ENCODE assay signal across 11 cellular contexts in genomic region chr9:19465571-19466267, GRCh38. TPM values are rescaled to one million over a fixed set of nuclear protein-coding genes. Genes with fewer than 3 reads are reported as not detected.
A peak's percentile ranks its signal among the peaks of the same experiment; 100 is the strongest.
DNase-seq lines count a peak whose midpoint lies in the region; ATAC-seq and TF ChIP-seq lines count a peak whose summit lies in the region.
"Had no signal": no experiment of that assay in that cellular context is flagged by ENCODE, and none has a peak within 500 bp of the region (broad histone marks: within the 10 kb centered on the region; RNA-seq: fewer than 3 reads in every experiment).

No MANE protein-coding gene starts in this region.

- H3K36me3 ChIP-seq in neuron (ENCODE audit: insufficient read depth, low read length): no peaks in the 10 kb centered on the region
- H3K36me3 ChIP-seq: vagina had no signal

- H3T11ph ChIP-seq in H9 (ENCODE audit: low read length): no peak overlapping the region

- H3K27ac Mint-ChIP-seq in T-helper 1 cell treated with Interleukin-12 subunit alpha and Interleukin-12 subunit beta and Interleukin-4 antibody, amounts not matched to agents 30 μg/mL and 1 μg/mL, for 36 hours: no peak overlapping the region
- H3K27ac Mint-ChIP-seq in H9: no peak overlapping the region

- TF ChIP-seq CTCF in H9 (conservative IDR thresholded peaks at IDR 0.05): no peak

- WGBS in H9 (ENCODE audit: extremely low coverage, insufficient read length, low lambda C conversion rate): no CpG with 5 or more reads among the region's 13 CpGs

- H4K8ac ChIP-seq in H9 (replicated peaks; ENCODE audit: insufficient read length, low read depth, low read length): peak overlapping the region; percentile 80

- no peak overlapping the region for H2AK5ac ChIP-seq in H9 (ENCODE audit: insufficient read length, low read length)

- H3K27ac ChIP-seq in H9 (ENCODE audit: insufficient read length, low read depth, low read length) (no peak overlapping the region), caudate nucleus (ENCODE audit: low read depth, low read length) (peak overlapping the region; percentile 60)
- H3K27ac ChIP-seq: SK-N-MC had no signal

- H3K56ac ChIP-seq in H9 (ENCODE audit: insufficient read length, low read depth, low read length): no peak overlapping the region

- H3K4me2 ChIP-seq in H9 (ENCODE audit: insufficient read depth, insufficient read length, low read length): no peak overlapping the region

- H2BK120ac ChIP-seq in H9 (ENCODE audit: low read depth, low read length, poor library complexity, severe bottlenecking): no peak overlapping the region

- H2BK12ac ChIP-seq in H9 (ENCODE audit: insufficient read length, low read depth, low read length): no peak overlapping the region

- peaks cover 4% of the 10 kb centered on the region for H3K27me3 Mint-ChIP-seq in T-helper 1 cell treated with Interleukin-12 subunit alpha and Interleukin-12 subunit beta and Interleukin-4 antibody, amounts not matched to agents 30 μg/mL and 1 μg/mL, for 36 hours (ENCODE audit: low read depth)
- peaks cover 6% of the 10 kb centered on the region for H3K27me3 Mint-ChIP-seq in H9 (ENCODE audit: low read depth)

- no peak overlapping the region for H3K9ac ChIP-seq in H9 (ENCODE audit: extremely low read depth, insufficient read length, low read length)

- H3K23ac ChIP-seq in H9 (ENCODE audit: insufficient read length, low read depth, low read length): no peak overlapping the region

- H2BK15ac ChIP-seq in H9 (ENCODE audit: low read depth, low read length): no peak overlapping the region; the same call in 1 of the 2 replicates

- no peaks in the 10 kb centered on the region for H3K9me3 Mint-ChIP-seq in T-helper 1 cell treated with Interleukin-12 subunit alpha and Interleukin-12 subunit beta and Interleukin-4 antibody, amounts not matched to agents 30 μg/mL and 1 μg/mL, for 36 hours
- H3K9me3 Mint-ChIP-seq in H9: peaks cover 6% of the 10 kb centered on the region in 2 experiments; a peak in 4 of 5 replicates

- H4K91ac ChIP-seq in H9 (ENCODE audit: insufficient read length, low read depth, low read length): no peak overlapping the region

- no peak overlapping the region for H4K5ac ChIP-seq in H9 (ENCODE audit: insufficient read length, low read depth, low read length)

- H3K18ac ChIP-seq in H9 (ENCODE audit: insufficient read length, low read depth, low read length): no peak overlapping the region

- H3K4me3 ChIP-seq in neuron (ENCODE audit: low read length): no peak overlapping the region
- H3K4me3 ChIP-seq: lung, SK-N-MC had no signal

- H3K4me1 ChIP-seq in H9 (ENCODE audit: insufficient read depth, low read length) (no peaks in the 10 kb centered on the region; the same call in 1 of the 2 replicates), neuron (ENCODE audit: insufficient read depth, low read length) (no peaks in the 10 kb centered on the region)

- no peaks in the 10 kb centered on the region for H4K20me1 ChIP-seq in H9 (ENCODE audit: control insufficient read depth, insufficient read depth, insufficient read length)

- no peak for DNase-seq in T-helper 1 cell
- no peak for DNase-seq in H9
- no peak for DNase-seq in caudate nucleus (lab: John Stamatoyannopoulos, UW)
- no peak for DNase-seq in NCI-H774 (lab: John Stamatoyannopoulos, UW)
- DNase-seq in T-helper 9 cell: no peak

- H3K36me3 Mint-ChIP-seq in T-helper 1 cell treated with Interleukin-12 subunit alpha and Interleukin-12 subunit beta and Interleukin-4 antibody, amounts not matched to agents 30 μg/mL and 1 μg/mL, for 36 hours (ENCODE audit: low read depth): no peaks in the 10 kb centered on the region
- H3K36me3 Mint-ChIP-seq in H9 (ENCODE audit: insufficient read depth in 1 of 3, low read depth in 3 of 3): peaks cover 0 to 4% (median 0%) of the 10 kb centered on the region in 3 experiments; a peak in 2 of 7 replicates

- H3K14ac ChIP-seq in H9 (ENCODE audit: insufficient read depth, low read length): no peak overlapping the region

- H2BK5ac ChIP-seq in H9 (ENCODE audit: insufficient read length, low read length): no peak overlapping the region

- peaks cover 3% of the 10 kb centered on the region for H3K23me2 ChIP-seq in H9 (ENCODE audit: insufficient read length, low read depth, low read length, poor library complexity, severe bottlenecking)

- H2BK20ac ChIP-seq in H9 (ENCODE audit: low read depth, low read length, poor library complexity, severe bottlenecking): no peak overlapping the region

- peak overlapping the region; percentile 87 for H3K4me3 Mint-ChIP-seq in T-helper 1 cell treated with Interleukin-12 subunit alpha and Interleukin-12 subunit beta and Interleukin-4 antibody, amounts not matched to agents 30 μg/mL and 1 μg/mL, for 36 hours
- H3K4me3 Mint-ChIP-seq in H9: peak overlapping the region in 1 of 2 experiments; percentile 83; a peak in 1 of 5 replicates

- H3K4me1 Mint-ChIP-seq in T-helper 1 cell treated with Interleukin-12 subunit alpha and Interleukin-12 subunit beta and Interleukin-4 antibody, amounts not matched to agents 30 μg/mL and 1 μg/mL, for 36 hours (ENCODE audit: low read depth): peaks cover 12% of the 10 kb centered on the region
- peaks cover 9% of the 10 kb centered on the region in 2 experiments for H3K4me1 Mint-ChIP-seq in H9

- H3K27me3 ChIP-seq in H9 (ENCODE audit: insufficient read depth, low read length): no peaks in the 10 kb centered on the region
- H3K27me3 ChIP-seq in neuron (ENCODE audit: insufficient read depth, low read length): peaks cover 11% of the 10 kb centered on the region
- H3K27me3 ChIP-seq: vagina had no signal

- H3K79me1 ChIP-seq in H9 (ENCODE audit: insufficient read depth, low read depth, low read length, poor library complexity, severe bottlenecking): no peaks in the 10 kb centered on the region

- no peak for ATAC-seq in GM18909 (IDR thresholded peaks at IDR 0.05; ENCODE audit: poor library complexity, unreplicated experiment)

- H2AFZ ChIP-seq in H9 (ENCODE audit: low read length) (no peak overlapping the region), neuron (ENCODE audit: low read depth, low read length) (peak overlapping the region; percentile 5)

- no peaks in the 10 kb centered on the region for H3K9me3 ChIP-seq in H9 (ENCODE audit: control insufficient read depth, low read depth, low read length)
- H3K9me3 ChIP-seq in neuron (ENCODE audit: low read length): no peaks in the 10 kb centered on the region
- H3K9me3 ChIP-seq: vagina had no signal

- no peaks in the 10 kb centered on the region for H3K79me2 ChIP-seq in H9 (ENCODE audit: insufficient read depth, low read length)

- no peak overlapping the region for H3K4ac ChIP-seq in H9 (ENCODE audit: low read depth, low read length)

RNA-seq across cellular contexts. Expression of gene ACER2, which starts 56.9 kb away (rescaled TPM):
- total RNA-seq in H9 (2021): 8.9 and 9.6 TPM in 2 replicates
